ENCODE assay signal across 9 cellular contexts in genomic region chr11:64876835-64877341, GRCh38. TPM values are rescaled to one million over a fixed set of nuclear protein-coding genes. Genes with fewer than 3 reads are reported as not detected.
DNase-seq lines count a peak whose midpoint lies in the region; ATAC-seq and TF ChIP-seq lines count a peak whose summit lies in the region.
"Had no signal": no experiment of that assay in that cellular context is flagged by ENCODE, and none has a peak within 500 bp of the region (broad histone marks: within the 10 kb centered on the region; RNA-seq: fewer than 3 reads in every experiment).

No MANE protein-coding gene starts in this region.

- CTCF ChIA-PET in WTC11 (lab: Charles Lee): interaction anchor here (0.6 to 22.9 kb wide), 11 partner anchors 9 to 310 kb away, joined by 3 to 372 read pairs (median 4); partner anchors contain the start of genes BATF2, CDC42BPG and ZNHIT2

- H3K4me3 Mint-ChIP-seq in WTC11 (peak overlapping the region; percentile 77), glutamatergic neuron (ENCODE audit: unreplicated experiment) (peak overlapping the region; percentile 99)

- in situ Hi-C loops in gastrocnemius medialis (cut with MboI; ENCODE audit: low sequenced_read_pairs in 4 of 4): no loop called here

- H3K9me3 Mint-ChIP-seq in WTC11: no peaks in the 10 kb centered on the region
- H3K9me3 Mint-ChIP-seq in glutamatergic neuron (ENCODE audit: unreplicated experiment): peaks cover 9% of the 10 kb centered on the region

- TF ChIP-seq CTCF in WTC11 (IDR thresholded peaks at IDR 0.05): no peak
- TF ChIP-seq CTCF in glutamatergic neuron (IDR thresholded peaks at IDR 0.05; ENCODE audit: partially characterized antibody, unreplicated experiment): no peak
- TF ChIP-seq CTCF in gastrocnemius medialis (IDR thresholded peaks at IDR 0.05 in 4 of 5, conservative IDR thresholded peaks at IDR 0.05 in 1 of 5): no peak

- peaks cover 7% of the 10 kb centered on the region for H3K27me3 Mint-ChIP-seq in WTC11 (ENCODE audit: low read depth)
- H3K27me3 Mint-ChIP-seq in glutamatergic neuron (ENCODE audit: unreplicated experiment): peaks cover 17% of the 10 kb centered on the region

- H3K4me1 Mint-ChIP-seq in WTC11 (peaks cover 20% of the 10 kb centered on the region), glutamatergic neuron (ENCODE audit: low read depth, unreplicated experiment) (peaks cover 23% of the 10 kb centered on the region)

- peak overlapping the region; percentile 93 to 94 (median 94) for H3K27ac ChIP-seq in gastrocnemius medialis
- H3K27ac ChIP-seq: 22Rv1 had no signal

- H3K36me3 Mint-ChIP-seq in WTC11 (no peaks in the 10 kb centered on the region; the same call in 1 of the 2 replicates), glutamatergic neuron (ENCODE audit: unreplicated experiment) (no peaks in the 10 kb centered on the region)

- no peaks in the 10 kb centered on the region for H3K27me3 ChIP-seq in gastrocnemius medialis

- ATAC-seq in WTC11 (no peak), gastrocnemius medialis (peak; percentile 13 to 31), GM18907 (IDR thresholded peaks at IDR 0.05; ENCODE audit: unreplicated experiment) (no peak)

- H3K4me3 ChIP-seq in gastrocnemius medialis: peak overlapping the region; percentile 71 to 77 (median 74)

- H3K27ac Mint-ChIP-seq in WTC11 (no peak overlapping the region), glutamatergic neuron (ENCODE audit: unreplicated experiment) (no peak overlapping the region)

- H3K36me3 ChIP-seq in gastrocnemius medialis: peaks cover 0 to 10% of the 10 kb centered on the region in 2 donors

- POLR2A ChIA-PET in WTC11 (lab: Charles Lee): interaction anchor here (1.0 to 2.4 kb wide), 2 partner anchors 26 to 28 kb away, joined by 3 to 6 read pairs; no protein-coding TSS in a partner anchor

- H3K4me1 ChIP-seq in gastrocnemius medialis: peaks cover 69 to 72% of the 10 kb centered on the region in 2 donors

- H3K9me3 ChIP-seq in gastrocnemius medialis: no peaks in the 10 kb centered on the region

- TF ChIP-seq POLR2A in gastrocnemius medialis (IDR thresholded peaks at IDR 0.05): no peak

- intact Hi-C loops in gastrocnemius medialis (cut with DNase I; ENCODE audit: low total_unique reads): loop anchor here (10.0 kb wide), 1 partner anchor 632 kb away; the partner anchor contains the start of genes FKBP2 and PPP1R14B

- peak; percentile 7 for DNase-seq in DMS79 treated with DMSO at 0.1 percent for 48 hours (lab: John Stamatoyannopoulos, UW)
- DNase-seq in DMS79 (lab: John Stamatoyannopoulos, UW): no peak
- DNase-seq in WTC11 (ENCODE audit: low spot score): no peak
- DNase-seq in glutamatergic neuron: no peak
- peak in 1 of 2 donors; percentile 77 for DNase-seq in gastrocnemius medialis
- no peak for DNase-seq in NCI-H345 treated with DMSO at 0.1 percent for 48 hours (lab: John Stamatoyannopoulos, UW; ENCODE audit: unreplicated experiment)
- no peak for DNase-seq in NCI-H1105 (lab: John Stamatoyannopoulos, UW)

TF ChIP-seq in WTC11, 78 proteins besides CTCF, POLR2A, EP300 and RAD21:
- TF ChIP-seq SP1 (CRISPR knock-in tag; conservative IDR thresholded peaks at IDR 0.05) (no peak), TEAD4 (CRISPR knock-in tag; IDR thresholded peaks at IDR 0.05) (no peak), CREM (CRISPR knock-in tag; IDR thresholded peaks at IDR 0.05) (no peak), GRHL2 (CRISPR knock-in tag; IDR thresholded peaks at IDR 0.05; ENCODE audit: insufficient replicate concordance, severe bottlenecking) (no peak), PRRX2 (CRISPR knock-in tag; IDR thresholded peaks at IDR 0.05) (no peak), ZNF317 (CRISPR knock-in tag; IDR thresholded peaks at IDR 0.05; ENCODE audit: borderline replicate concordance, low read depth) (no peak), SOX15 (CRISPR knock-in tag; IDR thresholded peaks at IDR 0.05) (no peak), TP53 (CRISPR knock-in tag; IDR thresholded peaks at IDR 0.05) (no peak), ZNF232 (CRISPR knock-in tag; IDR thresholded peaks at IDR 0.05) (no peak), JAZF1 (CRISPR knock-in tag; IDR thresholded peaks at IDR 0.05) (no peak), FOXK1 (CRISPR knock-in tag; IDR thresholded peaks at IDR 0.05) (no peak), HMGXB4 (CRISPR knock-in tag; IDR thresholded peaks at IDR 0.05) (no peak), E2F5 (CRISPR knock-in tag; IDR thresholded peaks at IDR 0.05) (no peak), ERG (CRISPR knock-in tag; IDR thresholded peaks at IDR 0.05) (no peak)

RNA-seq across cellular contexts. Expression of gene EHD1, which starts 1.5 kb away (rescaled TPM):
- total RNA-seq in WTC11 (2021): 29.9 to 38.1 TPM (median 35.2 TPM) in 3 replicates
- 114 TPM for total RNA-seq in glutamatergic neuron (ENCODE audit: unreplicated experiment)
- 10 to 100 TPM; 24.8 to 46.2 (median 31.3) TPM for total RNA-seq in gastrocnemius medialis

RNA-seq across cellular contexts. Expression of gene CDC42BPG, which starts 32.4 kb away (rescaled TPM):
- 14.9 to 21.6 TPM (median 17.3 TPM) in 3 replicates for total RNA-seq in WTC11 (2021)
- total RNA-seq in glutamatergic neuron (ENCODE audit: unreplicated experiment): 2.3 TPM
- under 1 TPM in 2 of 4 donors, not detected in 2; 0.15 to 0.19 TPM for total RNA-seq in gastrocnemius medialis

RNA-seq across cellular contexts. Expression of gene ATG2A, which starts 40.1 kb away (rescaled TPM):
- total RNA-seq in WTC11 (2021) (25.2 to 31.4 TPM (median 27.6 TPM) in 3 replicates), glutamatergic neuron (ENCODE audit: unreplicated experiment) (25.9 TPM), gastrocnemius medialis (10 to 100 TPM; 10.7 to 97.5 (median 37.9) TPM)

RNA-seq across cellular contexts. Expression of gene PPP2R5B, which starts 47.6 kb away (rescaled TPM):
- total RNA-seq in WTC11 (2021) (8.7 to 10.2 TPM (median 9.1 TPM) in 3 replicates), glutamatergic neuron (ENCODE audit: unreplicated experiment) (148 TPM), gastrocnemius medialis (10 to 100 TPM; 17.2 to 34.2 (median 24.3) TPM)

RNA-seq across cellular contexts. Expression of gene GPHA2, which starts 58.8 kb away (rescaled TPM):
- total RNA-seq in WTC11 (2021): 1.0 to 1.6 TPM (median 1.6 TPM) in 3 replicates
- total RNA-seq in glutamatergic neuron (ENCODE audit: unreplicated experiment): not detected
- not detected for total RNA-seq in gastrocnemius medialis

Comparison
In these comparisons a context has a peak if more than half of its experiments do, and no peak if none do; other contexts are left out.
1. ATAC-seq: peak in gastrocnemius medialis (2 of 2); none in WTC11 (single experiment) and GM18907 (single experiment).